8 cellular contexts compared by ENCODE assay signal in genomic region chr19:48513289-48514122, GRCh38. TPM values are rescaled to one million over a fixed set of nuclear protein-coding genes. Genes with fewer than 3 reads are reported as not detected.
DNase-seq lines count a peak whose midpoint lies in the region; ATAC-seq, FAIRE-seq and TF ChIP-seq lines count a peak whose summit lies in the region.

No MANE protein-coding gene starts in this region.

- peak overlapping the region; percentile 93 for H3K4me2 ChIP-seq in astrocyte (ENCODE audit: low read length)

- H3K4me3 Mint-ChIP-seq in T-helper 1 cell treated with Interleukin-12 subunit alpha and Interleukin-12 subunit beta and Interleukin-4 antibody, amounts not matched to agents 30 μg/mL and 1 μg/mL, for 36 hours = no peak overlapping the region
- no peak overlapping the region for H3K4me3 Mint-ChIP-seq in astrocyte (ENCODE audit: unreplicated experiment)

- DNase-seq in ACHN (peak; percentile 77), NCI-H1417 treated with DMSO at 0.1 percent for 48 hours (lab: John Stamatoyannopoulos, UW) (peak; percentile 46), astrocyte (ENCODE audit: low read depth) (peak; percentile 47), iPS DF 4.7 (ENCODE audit: extremely low read depth, low spot score) (peak; percentile 83), sciatic nerve (ENCODE audit: low spot score) (no peak)

- H3K36me3 Mint-ChIP-seq in T-helper 1 cell treated with Interleukin-12 subunit alpha and Interleukin-12 subunit beta and Interleukin-4 antibody, amounts not matched to agents 30 μg/mL and 1 μg/mL, for 36 hours (ENCODE audit: low read depth) = no peaks in the 10 kb centered on the region
- H3K36me3 Mint-ChIP-seq in astrocyte (ENCODE audit: low read depth, unreplicated experiment) = peaks cover 3% of the 10 kb centered on the region

- no peak for FAIRE-seq in astrocyte (lab: Jason Lieb, UNC)

- H3K9ac ChIP-seq in astrocyte (ENCODE audit: low read length) = no peak overlapping the region

- H3K9me3 ChIP-seq in astrocyte (ENCODE audit: insufficient read depth, low read depth, low read length) = no peaks in the 10 kb centered on the region

- in situ Hi-C loops in ACHN (cut with HindIII; ENCODE audit: low pct_ligation_motif_present, low pct_unique_long_range_greater_than_20kb, low sequenced_read_pairs) = no loop called here

- peak overlapping the region; percentile 52 for H3K4me3 ChIP-seq in astrocyte (ENCODE audit: insufficient read depth, low read depth, low read length)

- H3K27ac Mint-ChIP-seq in T-helper 1 cell treated with Interleukin-12 subunit alpha and Interleukin-12 subunit beta and Interleukin-4 antibody, amounts not matched to agents 30 μg/mL and 1 μg/mL, for 36 hours = peak overlapping the region; percentile 56
- H3K27ac Mint-ChIP-seq in astrocyte (ENCODE audit: unreplicated experiment) = no peak overlapping the region

- peaks cover 8% of the 10 kb centered on the region for H3K4me1 Mint-ChIP-seq in T-helper 1 cell treated with Interleukin-12 subunit alpha and Interleukin-12 subunit beta and Interleukin-4 antibody, amounts not matched to agents 30 μg/mL and 1 μg/mL, for 36 hours (ENCODE audit: low read depth)
- peaks cover 7% of the 10 kb centered on the region for H3K4me1 Mint-ChIP-seq in astrocyte (ENCODE audit: low read depth, unreplicated experiment)

- H3K4me1 ChIP-seq in astrocyte (ENCODE audit: insufficient read depth, low read length) = peaks cover 6% of the 10 kb centered on the region

- H2AFZ ChIP-seq in astrocyte (ENCODE audit: low read depth, low read length) = peak overlapping the region; percentile 85

- peaks cover 18% of the 10 kb centered on the region for H3K27me3 ChIP-seq in astrocyte (ENCODE audit: insufficient read depth, low read length)

- no peak for TF ChIP-seq CTCF in astrocyte (IDR thresholded peaks at IDR 0.05; ENCODE audit: insufficient read depth, low read depth, low read length)

- H4K20me1 ChIP-seq in astrocyte (ENCODE audit: insufficient read depth, low read length) = no peaks in the 10 kb centered on the region

- H3K79me2 ChIP-seq in astrocyte (ENCODE audit: insufficient read depth, low read length) = no peaks in the 10 kb centered on the region

- no peaks in the 10 kb centered on the region for H3K9me3 Mint-ChIP-seq in T-helper 1 cell treated with Interleukin-12 subunit alpha and Interleukin-12 subunit beta and Interleukin-4 antibody, amounts not matched to agents 30 μg/mL and 1 μg/mL, for 36 hours
- no peaks in the 10 kb centered on the region for H3K9me3 Mint-ChIP-seq in astrocyte (ENCODE audit: unreplicated experiment)

- no peaks in the 10 kb centered on the region for H3K27me3 Mint-ChIP-seq in T-helper 1 cell treated with Interleukin-12 subunit alpha and Interleukin-12 subunit beta and Interleukin-4 antibody, amounts not matched to agents 30 μg/mL and 1 μg/mL, for 36 hours (ENCODE audit: low read depth)
- no peaks in the 10 kb centered on the region for H3K27me3 Mint-ChIP-seq in astrocyte (ENCODE audit: low read depth, unreplicated experiment)

- intact Hi-C loops in sciatic nerve (cut with DNase I) = no loop called here

- ATAC-seq in GM18909 (IDR thresholded peaks at IDR 0.05; ENCODE audit: poor library complexity, unreplicated experiment) (peak; percentile 53), sciatic nerve (peak; percentile 64), HG03378 (IDR thresholded peaks at IDR 0.05; ENCODE audit: unreplicated experiment) (no peak)

- no peak overlapping the region for H3K27ac ChIP-seq in astrocyte (ENCODE audit: low read depth, low read length)

- no peaks in the 10 kb centered on the region for H3K36me3 ChIP-seq in astrocyte (ENCODE audit: insufficient read depth, low read length)

RNA-seq across cellular contexts. Expression of gene LMTK3, which starts 1.9 kb away (rescaled TPM):
- 6.2 TPM in 2 replicates for total RNA-seq in astrocyte
- 0.76 TPM for total RNA-seq in sciatic nerve

RNA-seq across cellular contexts. Expression of gene SULT2B1, which starts 38.5 kb away (rescaled TPM):
- 0.31 TPM in 1 of 2 replicates, not detected in the other for total RNA-seq in astrocyte
- not detected for total RNA-seq in sciatic nerve

RNA-seq across cellular contexts. Expression of gene CYTH2, which starts 44.3 kb away (rescaled TPM):
- total RNA-seq in astrocyte = 62.4 and 67.1 TPM in 2 replicates
- total RNA-seq in sciatic nerve = 62.7 TPM

RNA-seq across cellular contexts. Expression of gene KCNJ14, which starts 58.1 kb away (rescaled TPM):
- total RNA-seq in astrocyte (1.4 TPM in 2 replicates), sciatic nerve (0.71 TPM)
